ENCODE assay signal across 9 cellular contexts in genomic region chr10:52004342-52004949, GRCh38.
A peak's percentile ranks its signal among the peaks of the same experiment; 100 is the strongest.
DNase-seq lines count a peak whose midpoint lies in the region; ATAC-seq and TF ChIP-seq lines count a peak whose summit lies in the region.
"Had no signal": no experiment of that assay in that cellular context is flagged by ENCODE, and none has a peak within 500 bp of the region (broad histone marks: within the 10 kb centered on the region; RNA-seq: fewer than 3 reads in every experiment).

No MANE protein-coding gene starts in this region.

- H4K20me1 ChIP-seq in GM23338 (replicated peaks; ENCODE audit: insufficient read depth) = no peaks in the 10 kb centered on the region

- H3K27me3 Mint-ChIP-seq in GM23338 (ENCODE audit: insufficient read depth, low read depth, poor library complexity) = no peaks in the 10 kb centered on the region
- H3K27me3 Mint-ChIP-seq: naive B cell had no signal

- H3K36me3 ChIP-seq in GM23338 (ENCODE audit: insufficient read depth) (no peaks in the 10 kb centered on the region), lung (ENCODE audit: control insufficient read depth in 2 of 2, insufficient read depth in 2 of 2, low read length in 2 of 2) (no peaks in the 10 kb centered on the region)

- H3K27ac Mint-ChIP-seq in GM23338 = no peak overlapping the region
- H3K27ac Mint-ChIP-seq: naive B cell had no signal

- 51 to 53% methylated on average over 5 of the region's 5 CpGs for WGBS in lung, 2 donors

- H3K27ac ChIP-seq in GM23338 (ENCODE audit: low read depth) (no peak overlapping the region), lung (ENCODE audit: low read depth in 1 of 2, low read length in 1 of 2) (no peak overlapping the region)

- no peaks in the 10 kb centered on the region for H3K79me2 ChIP-seq in GM23338 (replicated peaks; ENCODE audit: insufficient read depth)

- H3K27me3 ChIP-seq in GM23338 (ENCODE audit: insufficient read depth) (no peaks in the 10 kb centered on the region), lung (ENCODE audit: control insufficient read depth, insufficient read depth) (no peaks in the 10 kb centered on the region)

- TF ChIP-seq CTCF in GM23338 (conservative IDR thresholded peaks at IDR 0.05; ENCODE audit: low read depth in 2 of 2) (peak; percentile 69 to 91), lung (IDR thresholded peaks at IDR 0.05; ENCODE audit: control extremely low read depth, extremely low read depth) (peak; percentile 1)

- no peak overlapping the region for H3K4me3 Mint-ChIP-seq in GM23338
- H3K4me3 Mint-ChIP-seq: naive B cell had no signal

- H3K36me3 Mint-ChIP-seq in GM23338 (ENCODE audit: low read depth) = peaks cover 26% of the 10 kb centered on the region; the same call in 2 of the 3 replicates
- H3K36me3 Mint-ChIP-seq: naive B cell had no signal

- in situ Hi-C loops in T47D (cut with HindIII; ENCODE audit: low pct_unique_long_range_greater_than_20kb, low sequenced_read_pairs) = no loop called here

- DNase-seq in EH (ENCODE audit: low read depth) (peak; percentile 50), GM23338 (ENCODE audit: low spot score) (peak; percentile 74), MV-4-11 (lab: John Stamatoyannopoulos, UW) (peak; percentile 3), T47D (ENCODE audit: low read depth in 1 of 2, low spot score in 1 of 2) (peak; percentile 42 to 74), lung (ENCODE audit: low spot score) (no peak)
- no peak for DNase-seq in stimulated activated CD4-positive, alpha-beta T cell treated with anti-CD3 and anti-CD28 coated beads, Interleukin-4, amount 100 ng/mL, for 4 hours
- no peak for DNase-seq in stimulated activated CD4-positive, alpha-beta T cell treated with anti-CD3 and anti-CD28 coated beads, Interleukin-4, amount 100 ng/mL, for 24 hours
- DNase-seq: naive B cell had no signal

- H3K9me2 ChIP-seq in GM23338 (ENCODE audit: insufficient read depth) = no peaks in the 10 kb centered on the region

- no peak overlapping the region for H2AFZ ChIP-seq in GM23338

- H3K4me1 ChIP-seq in GM23338 (ENCODE audit: insufficient read depth) (no peaks in the 10 kb centered on the region), lung (ENCODE audit: control insufficient read depth in 2 of 2, insufficient read depth in 2 of 2, low read length in 2 of 2) (no peaks in the 10 kb centered on the region)

- no peak overlapping the region for H3K4me2 ChIP-seq in GM23338

- no peaks in the 10 kb centered on the region for H3K9me3 ChIP-seq in lung (ENCODE audit: control insufficient read depth in 2 of 2, insufficient read depth in 1 of 2, low read length in 1 of 2)

- H3F3A ChIP-seq in GM23338 (replicated peaks; ENCODE audit: low read depth) = no peaks in the 10 kb centered on the region

- peaks cover 36% of the 10 kb centered on the region for H3K9me3 Mint-ChIP-seq in GM23338

- peaks cover 2% of the 10 kb centered on the region; the same call in 1 of the 3 replicates for H3K4me1 Mint-ChIP-seq in GM23338
- H3K4me1 Mint-ChIP-seq: naive B cell had no signal

- peak; percentile 64 for ATAC-seq in GM23338
- no peak for ATAC-seq in lung (ENCODE audit: insufficient read depth, low FRiP score)
- ATAC-seq in HG03139 (IDR thresholded peaks at IDR 0.05; ENCODE audit: unreplicated experiment) = no peak

- H3K4me3 ChIP-seq in GM23338 = no peak overlapping the region
- no peak overlapping the region for H3K4me3 ChIP-seq in lung

TF ChIP-seq in GM23338, 12 proteins besides CTCF, POLR2A, EP300 and RAD21:
- TF ChIP-seq, protein P1, sequence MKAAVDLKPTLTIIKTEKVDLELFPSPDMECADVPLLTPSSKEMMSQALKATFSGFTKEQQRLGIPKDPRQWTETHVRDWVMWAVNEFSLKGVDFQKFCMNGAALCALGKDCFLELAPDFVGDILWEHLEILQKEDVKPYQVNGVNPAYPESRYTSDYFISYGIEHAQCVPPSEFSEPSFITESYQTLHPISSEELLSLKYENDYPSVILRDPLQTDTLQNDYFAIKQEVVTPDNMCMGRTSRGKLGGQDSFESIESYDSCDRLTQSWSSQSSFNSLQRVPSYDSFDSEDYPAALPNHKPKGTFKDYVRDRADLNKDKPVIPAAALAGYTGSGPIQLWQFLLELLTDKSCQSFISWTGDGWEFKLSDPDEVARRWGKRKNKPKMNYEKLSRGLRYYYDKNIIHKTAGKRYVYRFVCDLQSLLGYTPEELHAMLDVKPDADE (IDR thresholded peaks at IDR 0.05) = no peak
- no peak for TF ChIP-seq ZNF114 (CRISPR knock-in tag; IDR thresholded peaks at IDR 0.05)
- TF ChIP-seq ZNF462 (CRISPR knock-in tag; IDR thresholded peaks at IDR 0.05) = no peak
- no peak for TF ChIP-seq CREB1 (CRISPR knock-in tag; IDR thresholded peaks at IDR 0.05; ENCODE audit: low read depth)

Comparison
In these comparisons a context has a peak if more than half of its experiments do, and no peak if none do; other contexts are left out.
1. DNase-seq: peak in EH (single experiment), GM23338 (single experiment), MV-4-11 (single experiment) and T47D (2 of 2); none in lung (single experiment), stimulated activated CD4-positive, alpha-beta T cell treated with anti-CD3 and anti-CD28 coated beads, Interleukin-4, amount 100 ng/mL, for 4 hours (0 of 2) and stimulated activated CD4-positive, alpha-beta T cell treated with anti-CD3 and anti-CD28 coated beads, Interleukin-4, amount 100 ng/mL, for 24 hours (single experiment).